In genomic region chr14:48792376-48793024, GRCh38 we compare ENCODE assay signal across 19 cellular contexts.
DNase-seq lines count a peak whose midpoint lies in the region; ATAC-seq and TF ChIP-seq lines count a peak whose summit lies in the region.
"Had no signal": no experiment of that assay in that cellular context is flagged by ENCODE, and none has a peak within 500 bp of the region (broad histone marks: within the 10 kb centered on the region; RNA-seq: fewer than 3 reads in every experiment).

No MANE protein-coding gene starts in this region.

- peak; percentile 29 for ATAC-seq in aorta (ENCODE audit: low FRiP score)
- ATAC-seq: natural killer cell, SK-N-SH treated with all-trans-retinoic acid at 6 μM for 48 hours had no signal

- H3K79me2 ChIP-seq in PC-9 (ENCODE audit: low read depth) = no peaks in the 10 kb centered on the region

- CTCF ChIA-PET in PC-9 (lab: Charles Lee) = no interaction called here

- H3K4me3 ChIP-seq in PC-9 (no peak overlapping the region), aorta (ENCODE audit: low read length in 2 of 2) (no peak overlapping the region), tibial nerve (no peak overlapping the region)
- H3K4me3 ChIP-seq: spleen, thyroid gland had no signal

- no peak for TF ChIP-seq POLR2A in tibial nerve (IDR thresholded peaks at IDR 0.05)

- peak overlapping the region; percentile 69; the same call in 1 of the 2 replicates for H2AFZ ChIP-seq in PC-9

- intact Hi-C loops in PC-9 (cut with micrococcal nuclease; ENCODE audit: unreplicated experiment) = no loop called here
- intact Hi-C loops in aorta (cut with DNase I) = no loop called here

- H3K9me3 ChIP-seq in PC-9 (ENCODE audit: insufficient read depth, low read depth) (no peaks in the 10 kb centered on the region), aorta (ENCODE audit: control insufficient read depth, low read length) (no peaks in the 10 kb centered on the region), tibial nerve (peaks cover 0 to 4% (median 0%) of the 10 kb centered on the region in 4 donors)
- H3K9me3 ChIP-seq: thyroid gland had no signal

- no peaks in the 10 kb centered on the region for H3F3A ChIP-seq in PC-9 (ENCODE audit: insufficient read depth, low read depth)

- no TSS peak for BruUV-seq in PC-9 (replicated peaks; lab: Mats Ljungman, UMichigan)

- H4K20me1 ChIP-seq in PC-9 (ENCODE audit: insufficient read depth) = no peaks in the 10 kb centered on the region

- DNase-seq in NCI-H2029 (lab: John Stamatoyannopoulos, UW) = peak; percentile 1
- no peak for DNase-seq in NCI-H2029 treated with DMSO at 0.1 percent for 48 hours (lab: John Stamatoyannopoulos, UW)
- no peak for DNase-seq in PC-9
- DNase-seq in islet precursor cell = peak; percentile 60
- no peak for DNase-seq in aorta
- DNase-seq in germinal center (ENCODE audit: low spot score) = no peak
- no peak for DNase-seq in tibial nerve (ENCODE audit: low spot score in 2 of 2)
- DNase-seq in activated gamma-delta T cell treated with Interleukin-2 at 50 U/mL for 16 hours = no peak
- DNase-seq: activated CD4-positive, alpha-beta T cell treated with anti-CD3 and anti-CD28 coated beads for 48 hours; activated T-cell treated with anti-CD3 and anti-CD28 coated beads for 4 hours; C1 segment of cervical spinal cord; mammary epithelial cell; natural killer cell; NCI-H1694 treated with DMSO at 0.1 percent for 48 hours; NCI-H524; spleen; thyroid gland had no signal

- POLR2A ChIA-PET in PC-9 (lab: Charles Lee; ENCODE audit: unreplicated experiment) = no interaction called here

- H3K27me3 ChIP-seq in PC-9 (ENCODE audit: insufficient read depth, low read depth) (no peaks in the 10 kb centered on the region), aorta (ENCODE audit: control insufficient read depth in 1 of 2, insufficient read depth in 2 of 2, low read length in 1 of 2) (no peaks in the 10 kb centered on the region), tibial nerve (no peaks in the 10 kb centered on the region)
- H3K27me3 ChIP-seq: spleen, thyroid gland had no signal

- H3K27ac ChIP-seq in PC-9 = no peak overlapping the region
- H3K27ac ChIP-seq in aorta (ENCODE audit: low read depth in 1 of 2, low read length in 2 of 2) = no peak overlapping the region
- H3K27ac ChIP-seq in tibial nerve = no peak overlapping the region
- H3K27ac ChIP-seq: 22Rv1, spleen, thyroid gland had no signal

- H3K4me1 ChIP-seq in PC-9 (replicated peaks; ENCODE audit: insufficient read depth) = no peaks in the 10 kb centered on the region
- no peaks in the 10 kb centered on the region for H3K4me1 ChIP-seq in aorta (ENCODE audit: control insufficient read depth in 1 of 2, insufficient read depth in 2 of 2, low read length in 2 of 2)
- no peaks in the 10 kb centered on the region for H3K4me1 ChIP-seq in tibial nerve
- H3K4me1 ChIP-seq: spleen, thyroid gland had no signal

- TF ChIP-seq CTCF in PC-9 (conservative IDR thresholded peaks at IDR 0.05) = no peak
- TF ChIP-seq CTCF in tibial nerve (IDR thresholded peaks at IDR 0.05) = no peak

- H3K36me3 ChIP-seq in PC-9 (ENCODE audit: low read depth) = no peaks in the 10 kb centered on the region
- H3K36me3 ChIP-seq in aorta (ENCODE audit: control insufficient read depth in 1 of 2, insufficient read depth in 2 of 2, low read length in 1 of 2) = no peaks in the 10 kb centered on the region
- no peaks in the 10 kb centered on the region for H3K36me3 ChIP-seq in tibial nerve
- H3K36me3 ChIP-seq: spleen, thyroid gland had no signal

- WGBS in aorta, 2 donors = 72 to 84% methylated on average over 5 of the region's 5 CpGs
- 83% methylated on average over 5 of the region's 5 CpGs for WGBS in tibial nerve, 2 donors

- no peaks in the 10 kb centered on the region for H3K9me2 ChIP-seq in PC-9 (ENCODE audit: insufficient read depth)

- no peak for TF ChIP-seq EP300 in tibial nerve (IDR thresholded peaks at IDR 0.05)

- no peak overlapping the region; the same call in 1 of the 2 replicates for H3K4me2 ChIP-seq in PC-9

Comparison
In these comparisons a context has a peak if more than half of its experiments do, and no peak if none do; other contexts are left out.
1. DNase-seq: peak in NCI-H2029 (single experiment) and islet precursor cell (single experiment); none in NCI-H2029 treated with DMSO at 0.1 percent for 48 hours (single experiment), PC-9 (0 of 2), aorta (0 of 2), germinal center (single experiment), tibial nerve (0 of 2) and activated gamma-delta T cell treated with Interleukin-2 at 50 U/mL for 16 hours (single experiment).